ENCODE assay signal across 8 cellular contexts in genomic region chr5:71600783-71601182, GRCh38. TPM values are rescaled to one million over a fixed set of nuclear protein-coding genes. Genes with fewer than 3 reads are reported as not detected.
A peak's percentile ranks its signal among the peaks of the same experiment; 100 is the strongest.
DNase-seq lines count a peak whose midpoint lies in the region; ATAC-seq, FAIRE-seq and TF ChIP-seq lines count a peak whose summit lies in the region.

No MANE protein-coding gene starts in this region.

- H3K4me2 ChIP-seq in osteoblast (ENCODE audit: insufficient read depth, low read length): peak overlapping the region; percentile 57

- DNase-seq in CD8-positive, alpha-beta memory T cell: no peak
- DNase-seq in SJCRH30: peak in 1 of 2 experiments; percentile 17
- no peak for DNase-seq in effector memory CD8-positive, alpha-beta T cell
- DNase-seq in osteoblast (ENCODE audit: insufficient read length, low spot score, missing footprints): no peak
- DNase-seq in GM12891 (ENCODE audit: insufficient read length, low spot score): no peak
- no peak for DNase-seq in endothelial cell (ENCODE audit: low spot score)
- no peak for DNase-seq in NCI-H526 treated with DMSO at 0.1 percent for 48 hours (lab: John Stamatoyannopoulos, UW)

- H4K20me1 ChIP-seq in osteoblast (ENCODE audit: insufficient read depth, low read length): peaks cover 4% of the 10 kb centered on the region

- no peak for TF ChIP-seq POLR2A in GM12891 (IDR thresholded peaks at IDR 0.05; ENCODE audit: low read depth, low read length)

- POLR2A ChIA-PET in CD8-positive, alpha-beta memory T cell (lab: Charles Lee): interaction anchor here (0.6 to 1.8 kb wide), 2 partner anchors 13 to 145 kb away, joined by 3 to 11 read pairs; partner anchors contain the start of genes BDP1 and MCCC2

- peaks cover 16% of the 10 kb centered on the region for H3K4me1 ChIP-seq in CD8-positive, alpha-beta memory T cell (ENCODE audit: insufficient read depth, low read length)
- H3K4me1 ChIP-seq in SJCRH30 (peaks cover 20% of the 10 kb centered on the region), osteoblast (ENCODE audit: insufficient read depth, low read length) (peaks cover 20% of the 10 kb centered on the region)

- peak overlapping the region; percentile 83 to 94 (median 88) for H3K27ac Mint-ChIP-seq in CD8-positive, alpha-beta memory T cell
- H3K27ac Mint-ChIP-seq in effector memory CD8-positive, alpha-beta T cell: peak overlapping the region; percentile 83 to 94
- no peak overlapping the region for H3K27ac Mint-ChIP-seq in endothelial cell (ENCODE audit: unreplicated experiment)

- peaks cover 26 to 35% (median 30%) of the 10 kb centered on the region in 3 donors for H3K4me1 Mint-ChIP-seq in CD8-positive, alpha-beta memory T cell
- peaks cover 12 to 24% of the 10 kb centered on the region in 2 donors for H3K4me1 Mint-ChIP-seq in effector memory CD8-positive, alpha-beta T cell (ENCODE audit: low read depth in 2 of 2)
- no peaks in the 10 kb centered on the region for H3K4me1 Mint-ChIP-seq in endothelial cell (ENCODE audit: unreplicated experiment)

- H3K27me3 ChIP-seq in CD8-positive, alpha-beta memory T cell (ENCODE audit: insufficient read depth, low read length, poor library complexity, severe bottlenecking): no peaks in the 10 kb centered on the region
- H3K27me3 ChIP-seq in SJCRH30 (no peaks in the 10 kb centered on the region), osteoblast (ENCODE audit: insufficient read depth, low read length) (no peaks in the 10 kb centered on the region)

- H3K36me3 Mint-ChIP-seq in CD8-positive, alpha-beta memory T cell: peaks cover 8 to 61% (median 28%) of the 10 kb centered on the region in 3 donors
- H3K36me3 Mint-ChIP-seq in effector memory CD8-positive, alpha-beta T cell (ENCODE audit: insufficient read depth): peaks cover 71% of the 10 kb centered on the region
- H3K36me3 Mint-ChIP-seq in endothelial cell (ENCODE audit: low read depth, unreplicated experiment): peaks cover 41% of the 10 kb centered on the region

- no peaks in the 10 kb centered on the region for H3K27me3 Mint-ChIP-seq in CD8-positive, alpha-beta memory T cell
- no peaks in the 10 kb centered on the region for H3K27me3 Mint-ChIP-seq in effector memory CD8-positive, alpha-beta T cell
- no peaks in the 10 kb centered on the region for H3K27me3 Mint-ChIP-seq in endothelial cell (ENCODE audit: unreplicated experiment)

- H3K4me3 Mint-ChIP-seq in CD8-positive, alpha-beta memory T cell: peak overlapping the region in 2 of 7 donors; percentile 63 to 80
- peak overlapping the region in 1 of 2 donors; percentile 45 for H3K4me3 Mint-ChIP-seq in effector memory CD8-positive, alpha-beta T cell
- no peak overlapping the region for H3K4me3 Mint-ChIP-seq in endothelial cell (ENCODE audit: unreplicated experiment)

- H3K9me3 Mint-ChIP-seq in CD8-positive, alpha-beta memory T cell: no peaks in the 10 kb centered on the region
- H3K9me3 Mint-ChIP-seq in effector memory CD8-positive, alpha-beta T cell: no peaks in the 10 kb centered on the region
- H3K9me3 Mint-ChIP-seq in endothelial cell (ENCODE audit: unreplicated experiment): no peaks in the 10 kb centered on the region

- no peak for FAIRE-seq in GM12891 (lab: Jason Lieb, UNC)

- no peak for ATAC-seq in effector memory CD8-positive, alpha-beta T cell (replicated peaks)
- no peak for ATAC-seq in HG02973 (IDR thresholded peaks at IDR 0.05; ENCODE audit: unreplicated experiment)

- H3K9me3 ChIP-seq in CD8-positive, alpha-beta memory T cell (ENCODE audit: low read length): no peaks in the 10 kb centered on the region
- no peaks in the 10 kb centered on the region for H3K9me3 ChIP-seq in SJCRH30 (replicated peaks)
- H3K9me3 ChIP-seq in osteoblast (ENCODE audit: low read depth, low read length): no peaks in the 10 kb centered on the region

- no peak overlapping the region for H3K4me3 ChIP-seq in CD8-positive, alpha-beta memory T cell (ENCODE audit: low read length)
- H3K4me3 ChIP-seq in SJCRH30 (no peak overlapping the region), osteoblast (ENCODE audit: insufficient read depth, low read length) (peak overlapping the region; percentile 0)

- no peaks in the 10 kb centered on the region for H3K79me2 ChIP-seq in osteoblast (ENCODE audit: insufficient read depth, low read length)

- no peak overlapping the region for H3K27ac ChIP-seq in CD8-positive, alpha-beta memory T cell (ENCODE audit: low read depth, low read length)
- H3K27ac ChIP-seq in SJCRH30 (peak overlapping the region; percentile 27), osteoblast (ENCODE audit: low read depth, low read length) (peak overlapping the region; percentile 78)

- CTCF ChIA-PET in CD8-positive, alpha-beta memory T cell (lab: Charles Lee): interaction anchor here (0.8 to 2.3 kb wide), 14 partner anchors 10 to 155 kb away, joined by 3 to 23 read pairs (median 4); partner anchors contain the start of genes BDP1 and MCCC2

- H2AFZ ChIP-seq in osteoblast (ENCODE audit: low read length): no peak overlapping the region

- TF ChIP-seq CTCF in osteoblast (IDR thresholded peaks at IDR 0.05; ENCODE audit: extremely low read depth, low read depth, low read length): no peak
- no peak for TF ChIP-seq CTCF in endothelial cell (IDR thresholded peaks at IDR 0.05; ENCODE audit: unreplicated experiment)

- peaks cover 27% of the 10 kb centered on the region for H3K36me3 ChIP-seq in CD8-positive, alpha-beta memory T cell (ENCODE audit: insufficient read depth, low read length)
- H3K36me3 ChIP-seq in SJCRH30: peaks cover 55% of the 10 kb centered on the region
- peaks cover 32% of the 10 kb centered on the region for H3K36me3 ChIP-seq in osteoblast (ENCODE audit: insufficient read depth, low read length)

TF ChIP-seq in GM12891, 5 proteins besides CTCF, POLR2A, EP300 and RAD21:
- TF ChIP-seq POLR2AphosphoS5 (IDR thresholded peaks at IDR 0.05; ENCODE audit: low read depth, low read length) (no peak), POU2F2 (IDR thresholded peaks at IDR 0.05; ENCODE audit: low read depth, low read length) (no peak), PAX5 (IDR thresholded peaks at IDR 0.05; ENCODE audit: insufficient read depth, low read length, severe bottlenecking) (no peak), TAF1 (IDR thresholded peaks at IDR 0.05; ENCODE audit: low read depth, low read length) (no peak), SPI1 (IDR thresholded peaks at IDR 0.05; ENCODE audit: low read depth, low read length) (no peak)

RNA-seq across cellular contexts. Expression of gene MCCC2, which starts 13.6 kb away (rescaled TPM):
- 10 to 100 TPM; 62.8 to 63.8 TPM for total RNA-seq in CD8-positive, alpha-beta memory T cell
- polyA plus RNA-seq in CD8-positive, alpha-beta memory T cell: 26.0 TPM
- total RNA-seq in SJCRH30 (2014; rRNA removed; shearing (Covaris generic)): 59.4 and 61.5 TPM in 2 replicates
- total RNA-seq in osteoblast (24.8 and 28.2 TPM in 2 replicates), endothelial cell (ENCODE audit: unreplicated experiment) (38.3 TPM)
- 49.1 TPM for polyA plus RNA-seq in GM12891 (2012; ENCODE audit: low read depth, missing spikeins)
